Comparison of ENCODE assay signal across 21 cellular contexts in genomic region chr17:69363488-69364210, GRCh38.
"Had no signal": no experiment of that assay in that cellular context is flagged by ENCODE, and none has a peak within 500 bp of the region (broad histone marks: within the 10 kb centered on the region; RNA-seq: fewer than 3 reads in every experiment).

No MANE protein-coding gene starts in this region.

- H3K9me3 Mint-ChIP-seq: activated naive CD8-positive, alpha-beta T cell treated with anti-CD3 and anti-CD28 coated beads for 36 hours; nephron; stimulated activated memory B cell treated with anti-CD40 and anti-IgM and Interleukin-4, amounts not matched to agents 10 μg/mL and 1 μg/mL and 100 μg/mL, for 72 hours; T-cell had no signal

- H3K9me3 ChIP-seq: neutrophil, transverse colon had no signal

- H3K4me3 Mint-ChIP-seq: activated naive CD8-positive, alpha-beta T cell treated with anti-CD3 and anti-CD28 coated beads for 36 hours; nephron; stimulated activated memory B cell treated with anti-CD40 and anti-IgM and Interleukin-4, amounts not matched to agents 10 μg/mL and 1 μg/mL and 100 μg/mL, for 72 hours; T-cell had no signal

- H3K36me3 ChIP-seq: neutrophil, transverse colon had no signal

- ATAC-seq: left ventricle myocardium superior; right cardiac atrium; stimulated activated memory B cell treated with anti-CD40 and anti-IgM and Interleukin-4, amounts not matched to agents 10 μg/mL and 1 μg/mL and 100 μg/mL, for 72 hours; T-cell had no signal

- H3K4me1 Mint-ChIP-seq: nephron had no signal

- H3K27ac ChIP-seq: coronary artery, epithelial cell of prostate, neutrophil, parathyroid adenoma, transverse colon had no signal

- DNase-seq: activated CD4-positive, alpha-beta T cell treated with anti-CD3 and anti-CD28 coated beads for 4 hours; activated CD4-positive, alpha-beta T cell treated with anti-CD3 and anti-CD28 coated beads, Interleukin-2, amount 50 U/mL, for 48 hours; activated CD4-positive, CD25-positive, alpha-beta regulatory T cell; activated naive CD4-positive, alpha-beta T cell treated with Interleukin-2 at 50 U/mL for 16 hours; activated naive CD8-positive, alpha-beta T cell treated with anti-CD3 and anti-CD28 coated beads for 36 hours; activated T-cell treated with anti-CD3 and anti-CD28 coated beads, Interleukin-2, amount 50 U/mL, for 48 hours; foreskin melanocyte; hippocampal formation; left ventricle myocardium superior; midbrain; right cardiac atrium; T-cell; transverse colon had no signal

- H3K36me3 Mint-ChIP-seq: activated naive CD8-positive, alpha-beta T cell treated with anti-CD3 and anti-CD28 coated beads for 36 hours; stimulated activated memory B cell treated with anti-CD40 and anti-IgM and Interleukin-4, amounts not matched to agents 10 μg/mL and 1 μg/mL and 100 μg/mL, for 72 hours; T-cell had no signal

- H3K4me3 ChIP-seq: coronary artery, transverse colon had no signal

- FAIRE-seq: astrocyte, urothelium cell line had no signal

- H3K27me3 ChIP-seq: neutrophil, transverse colon had no signal

- H3K27ac Mint-ChIP-seq: activated naive CD8-positive, alpha-beta T cell treated with anti-CD3 and anti-CD28 coated beads for 36 hours; nephron; stimulated activated memory B cell treated with anti-CD40 and anti-IgM and Interleukin-4, amounts not matched to agents 10 μg/mL and 1 μg/mL and 100 μg/mL, for 72 hours; T-cell had no signal

- H3K4me1 ChIP-seq: parathyroid adenoma, transverse colon had no signal
